In genomic region chr3:37996785-37997301, GRCh38 we compare ENCODE assay signal across 1 cellular context.
A peak's percentile ranks its signal among the peaks of the same experiment; 100 is the strongest.
TF ChIP-seq lines count a peak whose summit lies in the region.

No MANE protein-coding gene starts in this region.

TF ChIP-seq in GM12878, 131 proteins besides CTCF, POLR2A, EP300 and RAD21 (continued from another document):
- TF ChIP-seq PKNOX1 (IDR thresholded peaks at IDR 0.05) (peak; percentile 62), USF1 (IDR thresholded peaks at IDR 0.05; ENCODE audit: borderline replicate concordance, extremely low read length, insufficient read depth, low read depth, low read length) (peak; percentile 96), SMC3 (IDR thresholded peaks at IDR 0.05; ENCODE audit: borderline replicate concordance, low read length) (peak; percentile 51), IRF3 (IDR thresholded peaks at IDR 0.05) (no peak), PAX5 (IDR thresholded peaks at IDR 0.05; ENCODE audit: borderline replicate concordance, low read depth, low read length) (0 out of 2 replicates have a peak, but pooled peaks have one; percentile 23), RFX5 (IDR thresholded peaks at IDR 0.05; ENCODE audit: low read depth, low read length) (peak; percentile 45; the same call in 1 of the 2 replicates), ASH2L (IDR thresholded peaks at IDR 0.05; ENCODE audit: borderline replicate concordance, low read depth) (no peak), CREB1 (IDR thresholded peaks at IDR 0.05; ENCODE audit: low read depth) (peak; percentile 38; the same call in 1 of the 2 replicates), SMARCA5 (IDR thresholded peaks at IDR 0.05) (no peak; the same call in 1 of the 2 replicates), ZNF592 (IDR thresholded peaks at IDR 0.05) (no peak), YY1 (IDR thresholded peaks at IDR 0.05; ENCODE audit: low read depth, low read length) (peak; percentile 57; the same call in 1 of the 2 replicates), GATAD2B (conservative IDR thresholded peaks at IDR 0.05; ENCODE audit: low read depth) (no peak), KDM1A (IDR thresholded peaks at IDR 0.05; ENCODE audit: borderline replicate concordance) (peak; percentile 43; the same call in 1 of the 2 replicates), FOXM1 (IDR thresholded peaks at IDR 0.05; ENCODE audit: low read depth, low read length) (no peak), WRNIP1 (IDR thresholded peaks at IDR 0.05; ENCODE audit: borderline replicate concordance, low read depth, low read length) (0 out of 2 replicates have a peak, but pooled peaks have one; percentile 64), RB1 (IDR thresholded peaks at IDR 0.05; ENCODE audit: borderline replicate concordance) (peak; percentile 33; the same call in 1 of the 2 replicates), STAT3 (IDR thresholded peaks at IDR 0.05; ENCODE audit: low read depth, low read length) (no peak), RELA (IDR thresholded peaks at IDR 0.05; ENCODE audit: borderline replicate concordance, partially characterized antibody) (peak; percentile 59), BHLHE40 (IDR thresholded peaks at IDR 0.05; ENCODE audit: borderline replicate concordance in 1 of 2, low read depth in 2 of 2, low read length in 1 of 2) (peak; percentile 96 to 97), CHD2 (IDR thresholded peaks at IDR 0.05; ENCODE audit: borderline replicate concordance, low read depth, low read length) (no peak), MYB (IDR thresholded peaks at IDR 0.05; ENCODE audit: borderline replicate concordance, low read depth, low read length) (no peak), HDGF (IDR thresholded peaks at IDR 0.05) (peak; percentile 89; the same call in 1 of the 2 replicates), IKZF2 (IDR thresholded peaks at IDR 0.05) (peak in 1 of 2 experiments; percentile 49; a peak in 1 of 4 replicates), RAD51 (IDR thresholded peaks at IDR 0.05) (peak; percentile 96), FOS (IDR thresholded peaks at IDR 0.05; ENCODE audit: borderline replicate concordance, extremely low read depth, insufficient read length) (no peak), ESRRA (IDR thresholded peaks at IDR 0.05; ENCODE audit: low read length) (no peak), PAX8 (IDR thresholded peaks at IDR 0.05) (peak; percentile 98), POU2F2 (IDR thresholded peaks at IDR 0.05; ENCODE audit: borderline replicate concordance, low read depth, low read length) (peak; percentile 99), MLLT1 (IDR thresholded peaks at IDR 0.05) (no peak), POLR2AphosphoS2 (IDR thresholded peaks at IDR 0.05; ENCODE audit: low read depth, low read length) (no peak), ZBED1 (IDR thresholded peaks at IDR 0.05; ENCODE audit: borderline replicate concordance) (no peak), ATF3 (IDR thresholded peaks at IDR 0.05; ENCODE audit: borderline replicate concordance, extremely low read depth, low read depth, low read length) (peak; percentile 93), ZNF687 (IDR thresholded peaks at IDR 0.05) (no peak), MAX (IDR thresholded peaks at IDR 0.05; ENCODE audit: low read depth, low read length) (peak; percentile 91), SRF (IDR thresholded peaks at IDR 0.05; ENCODE audit: low read depth in 2 of 2, low read length in 2 of 2) (no peak), ATF2 (IDR thresholded peaks at IDR 0.05; ENCODE audit: low read length) (no peak), NBN (IDR thresholded peaks at IDR 0.05) (peak; percentile 59), ATF7 (IDR thresholded peaks at IDR 0.05; ENCODE audit: low read depth) (peak; percentile 56), NKRF (conservative IDR thresholded peaks at IDR 0.05) (no peak)
